In genomic region chr7:124722292-124722691, GRCh38 we compare ENCODE assay signal across 1 cellular context.
TF ChIP-seq lines count a peak whose summit lies in the region.

No MANE protein-coding gene starts in this region.

TF ChIP-seq in IMR-90, 13 proteins besides CTCF, POLR2A, EP300 and RAD21:
- TF ChIP-seq RFX5 (IDR thresholded peaks at IDR 0.05; ENCODE audit: low read depth, low read length) (no peak), CHD1 (IDR thresholded peaks at IDR 0.05; ENCODE audit: low read depth, low read length) (no peak), MAZ (IDR thresholded peaks at IDR 0.05; ENCODE audit: borderline replicate concordance, low read depth, low read length) (no peak), USF2 (IDR thresholded peaks at IDR 0.05; ENCODE audit: low read depth, low read length) (no peak), ELK1 (IDR thresholded peaks at IDR 0.05; ENCODE audit: borderline replicate concordance, low read depth, low read length) (no peak), RCOR1 (IDR thresholded peaks at IDR 0.05; ENCODE audit: insufficient replicate concordance, low read length) (no peak), SMC3 (IDR thresholded peaks at IDR 0.05; ENCODE audit: low read depth, low read length) (no peak), BHLHE40 (IDR thresholded peaks at IDR 0.05; ENCODE audit: low read depth, low read length) (no peak), MXI1 (IDR thresholded peaks at IDR 0.05; ENCODE audit: borderline replicate concordance, low read depth, low read length) (no peak), FOS (IDR thresholded peaks at IDR 0.05; ENCODE audit: low read depth, low read length) (no peak)
